12 cellular contexts compared by ENCODE assay signal in the genomic region with DNA sequence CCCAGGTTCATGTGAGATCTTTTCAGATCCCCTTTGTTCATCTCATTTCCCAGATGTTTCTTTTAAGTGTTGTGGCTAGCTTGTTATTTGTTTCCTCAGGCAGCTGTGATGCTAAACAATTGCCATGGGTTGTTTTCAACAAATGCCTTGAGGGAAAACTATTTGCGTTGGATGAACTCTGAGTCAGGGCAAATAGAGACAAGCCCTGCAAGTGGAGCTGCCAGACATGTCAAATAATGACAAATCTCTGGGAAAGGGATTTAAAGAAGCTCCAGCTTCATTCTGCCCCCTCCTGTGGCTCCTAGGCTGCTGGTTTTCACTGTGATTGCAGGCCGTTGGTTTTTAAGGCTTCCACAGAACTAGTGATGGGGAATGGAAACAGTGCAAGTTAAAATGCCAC.
DNase-seq lines count a peak whose midpoint lies in the region; TF ChIP-seq lines count a peak whose summit lies in the region.
"Had no signal": no experiment of that assay in that cellular context is flagged by ENCODE, and none has a peak within 500 bp of the region (broad histone marks: within the 10 kb centered on the region; RNA-seq: fewer than 3 reads in every experiment).

No MANE protein-coding gene starts in this region.

- no peaks in the 10 kb centered on the region for H3K79me1 ChIP-seq in mesendoderm (ENCODE audit: low read length)

- H3K56ac ChIP-seq in mesendoderm (ENCODE audit: low read length): no peak overlapping the region

- no CpG with 5 or more reads among the region's 2 CpGs for WGBS in mesendoderm (ENCODE audit: extremely low coverage, insufficient coverage, low lambda C conversion rate)
- 89% methylated on average over 2 of the region's 2 CpGs for WGBS in esophagus muscularis mucosa

- H2BK5ac ChIP-seq in mesendoderm (ENCODE audit: low read length): no peak overlapping the region

- TF ChIP-seq EP300 in esophagus muscularis mucosa (IDR thresholded peaks at IDR 0.05): no peak

- H3K36me3 ChIP-seq in mesendoderm (ENCODE audit: control insufficient read depth, insufficient read depth, low read length) (no peaks in the 10 kb centered on the region), esophagus muscularis mucosa (no peaks in the 10 kb centered on the region)

- no peak overlapping the region for H4K8ac ChIP-seq in mesendoderm (ENCODE audit: low read depth, low read length)

- DNase-seq in DMS53 (lab: John Stamatoyannopoulos, UW) (peak; percentile 56), DMS53 treated with DMSO at 0.1 percent for 48 hours (lab: John Stamatoyannopoulos, UW; ENCODE audit: unreplicated experiment) (no peak), SK-MEL-5 (ENCODE audit: low read depth, low spot score) (peak; percentile 4), epithelial cell of prostate (ENCODE audit: low read depth, low spot score) (peak; percentile 46), mesendoderm (peak; percentile 6), esophagus muscularis mucosa (ENCODE audit: extremely low spot score) (no peak), GM13977 (ENCODE audit: low spot score) (no peak)
- DNase-seq in activated effector memory CD4-positive, alpha-beta T cell treated with anti-CD3 and anti-CD28 coated beads, Interleukin-2, amount 50 U/mL, for 16 hours: no peak
- DNase-seq: CD8-positive, alpha-beta T cell; COR-L47 had no signal

- no peak for TF ChIP-seq CTCF in esophagus muscularis mucosa (IDR thresholded peaks at IDR 0.05)
- TF ChIP-seq CTCF in GM13977 (IDR thresholded peaks at IDR 0.05; ENCODE audit: extremely low read depth, insufficient read depth, missing control alignments): no peak

- H3K4me1 ChIP-seq in mesendoderm (ENCODE audit: control insufficient read depth, low read depth, low read length) (no peaks in the 10 kb centered on the region), esophagus muscularis mucosa (no peaks in the 10 kb centered on the region)

- H3K4me2 ChIP-seq in mesendoderm (ENCODE audit: low read length): no peak overlapping the region

- no peak overlapping the region for H3K23ac ChIP-seq in mesendoderm (ENCODE audit: low read length)

- no peak overlapping the region for H2AK5ac ChIP-seq in mesendoderm (ENCODE audit: low read length)

- H3K27me3 ChIP-seq in mesendoderm (ENCODE audit: insufficient read depth, low read length, poor library complexity): no peaks in the 10 kb centered on the region
- H3K27me3 ChIP-seq in esophagus muscularis mucosa: no peaks in the 10 kb centered on the region

- intact Hi-C loops in esophagus muscularis mucosa (cut with DNase I): no loop called here

- no peaks in the 10 kb centered on the region for H3K79me2 ChIP-seq in mesendoderm (ENCODE audit: control insufficient read depth, insufficient read depth, low read length)

- no peak overlapping the region for H3K4ac ChIP-seq in mesendoderm (ENCODE audit: low read depth, low read length)

- H2BK120ac ChIP-seq in mesendoderm (ENCODE audit: low read depth, low read length): no peak overlapping the region

- no peaks in the 10 kb centered on the region for H3K9me3 ChIP-seq in esophagus muscularis mucosa

- in situ Hi-C loops in SK-MEL-5 (cut with HindIII; ENCODE audit: low pct_unique_long_range_greater_than_20kb, low sequenced_read_pairs) (no loop called here), GM13977 (cut with MboI; ENCODE audit: low pct_unique_long_range_greater_than_20kb, low sequenced_read_pairs, unreplicated experiment) (no loop called here)

- no peak overlapping the region for H3K4me3 ChIP-seq in mesendoderm (ENCODE audit: low read length)
- H3K4me3 ChIP-seq in esophagus muscularis mucosa: no peak overlapping the region

- H3K9ac ChIP-seq in mesendoderm (ENCODE audit: low read length): no peak overlapping the region

- H4K5ac ChIP-seq in mesendoderm (ENCODE audit: low read length): no peak overlapping the region

- H3K27ac ChIP-seq in epithelial cell of prostate: no peak overlapping the region
- H3K27ac ChIP-seq in mesendoderm (ENCODE audit: low read depth, low read length): no peak overlapping the region
- H3K27ac ChIP-seq in esophagus muscularis mucosa (replicated peaks in 1 of 4): no peak overlapping the region
- H3K27ac ChIP-seq: 22Rv1, HL-60 had no signal

- H3K18ac ChIP-seq in mesendoderm (ENCODE audit: low read length): no peak overlapping the region

- no peak for TF ChIP-seq POLR2A in esophagus muscularis mucosa (IDR thresholded peaks at IDR 0.05; ENCODE audit: low read depth)

- H2BK15ac ChIP-seq in mesendoderm (replicated peaks; ENCODE audit: low read depth): no peak overlapping the region

Comparison
In these comparisons a context has a peak if more than half of its experiments do, and no peak if none do; other contexts are left out.
1. DNase-seq: peak in DMS53 (single experiment), SK-MEL-5 (single experiment), epithelial cell of prostate (single experiment) and mesendoderm (single experiment); none in DMS53 treated with DMSO at 0.1 percent for 48 hours (single experiment), esophagus muscularis mucosa (single experiment), GM13977 (single experiment) and activated effector memory CD4-positive, alpha-beta T cell treated with anti-CD3 and anti-CD28 coated beads, Interleukin-2, amount 50 U/mL, for 16 hours (single experiment).